ENCODE assay signal across 25 cellular contexts in the genomic region with DNA sequence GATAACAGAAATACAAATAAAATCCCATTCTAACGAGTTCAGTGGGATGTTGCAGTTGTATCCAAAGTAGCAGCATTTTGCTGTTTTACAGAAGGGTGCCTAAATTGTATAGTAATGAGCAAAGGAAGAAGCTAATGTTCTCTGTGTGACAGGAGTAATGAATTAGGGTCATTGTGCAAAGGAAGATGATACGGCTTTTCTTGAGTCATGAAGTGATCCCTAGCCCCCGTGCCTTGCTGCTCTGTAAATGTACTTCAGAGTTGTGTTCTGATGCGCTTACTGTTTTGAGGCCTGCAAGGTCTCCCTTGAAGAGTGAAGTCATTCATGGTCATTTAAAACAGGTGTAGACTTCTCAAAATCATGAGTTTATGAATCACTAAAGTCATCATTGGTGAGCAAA. TPM values are rescaled to one million over a fixed set of nuclear protein-coding genes. Genes with fewer than 3 reads are reported as not detected.
DNase-seq lines count a peak whose midpoint lies in the region; ATAC-seq, FAIRE-seq and TF ChIP-seq lines count a peak whose summit lies in the region.
"Had no signal": no experiment of that assay in that cellular context is flagged by ENCODE, and none has a peak within 500 bp of the region (broad histone marks: within the 10 kb centered on the region; RNA-seq: fewer than 3 reads in every experiment).

No MANE protein-coding gene starts in this region.

- no peak overlapping the region for H2BK120ac ChIP-seq in IMR-90 (ENCODE audit: low read depth, low read length)
- no peak overlapping the region for H2BK120ac ChIP-seq in mesenchymal stem cell (ENCODE audit: low read depth, low read length)

- intact Hi-C loops in IMR-90 (cut with micrococcal nuclease): loop anchor here (5.0 kb wide), 1 partner anchor 337 kb away; no protein-coding TSS in a partner anchor
- intact Hi-C loops in lower leg skin (cut with DNase I; ENCODE audit: low total_unique reads): loop anchor here (5.0 kb wide), 1 partner anchor 177 kb away; the partner anchor contains the start of gene RNF7

- TF ChIP-seq POLR2A in H54 (IDR thresholded peaks at IDR 0.05; ENCODE audit: low read depth, low read length) (no peak), IMR-90 (IDR thresholded peaks at IDR 0.05; ENCODE audit: low read depth, low read length) (no peak), lower leg skin (IDR thresholded peaks at IDR 0.05) (no peak)

- H3K27me3 ChIP-seq in IMR-90 (ENCODE audit: control insufficient read depth, insufficient read depth, low read length): no peaks in the 10 kb centered on the region
- no peaks in the 10 kb centered on the region for H3K27me3 ChIP-seq in mesenchymal stem cell (ENCODE audit: control insufficient read depth in 1 of 2, insufficient read depth in 1 of 2, low read length in 2 of 2)
- H3K27me3 ChIP-seq: BE2C had no signal

- no peak overlapping the region for H2AK9ac ChIP-seq in IMR-90 (replicated peaks; ENCODE audit: low read depth, low read length, poor library complexity)

- TF ChIP-seq RAD21 in IMR-90 (IDR thresholded peaks at IDR 0.05; ENCODE audit: low read length): no peak

- H4K8ac ChIP-seq in IMR-90 (ENCODE audit: low read depth in 2 of 2, low read length in 2 of 2) (no peak overlapping the region; a peak in 1 of 4 replicates), mesenchymal stem cell (ENCODE audit: low read length) (no peak overlapping the region)

- no TSS peak for BruUV-seq in IMR-90 (replicated peaks; lab: Mats Ljungman, UMichigan)

- CTCF ChIA-PET in IMR-90 (lab: Yijun Ruan, JAX): interaction anchor here (0.9 to 1.5 kb wide), 2 partner anchors 16 to 39 kb away, joined by 4 to 5 read pairs; no protein-coding TSS in a partner anchor

- H4K91ac ChIP-seq in IMR-90 (ENCODE audit: insufficient read depth, low read depth, low read length): no peak overlapping the region
- no peak overlapping the region for H4K91ac ChIP-seq in mesenchymal stem cell (ENCODE audit: low read length)

- no peak overlapping the region for H2BK12ac ChIP-seq in mesenchymal stem cell (ENCODE audit: low read length in 2 of 2)

- no peak overlapping the region for H3K27ac ChIP-seq in IMR-90 (ENCODE audit: insufficient read depth, low read length)
- no peak overlapping the region for H3K27ac ChIP-seq in mesenchymal stem cell (ENCODE audit: low read length, poor library complexity, severe bottlenecking)
- H3K27ac ChIP-seq: HL-60 had no signal

- H3K4me1 ChIP-seq in IMR-90 (ENCODE audit: control insufficient read depth, insufficient read depth, low read length) (peaks cover 2% of the 10 kb centered on the region), mesenchymal stem cell (ENCODE audit: control insufficient read depth, insufficient read depth, low read depth, low read length) (no peaks in the 10 kb centered on the region)
- H3K4me1 ChIP-seq: BE2C, Caco-2 had no signal

- DNase-seq in H54 (ENCODE audit: insufficient read length, low spot score) (no peak), IMR-90 (peak; percentile 23), fibroblast of mammary gland (ENCODE audit: low read depth) (peak; percentile 34), mesenchymal stem cell (peak; percentile 13), lower leg skin (ENCODE audit: low spot score in 2 of 2) (no peak), GM20000 (ENCODE audit: low spot score) (no peak)
- DNase-seq: ACHN; BE2C; C1 segment of cervical spinal cord; Caco-2; CD4-positive, CD25-positive, alpha-beta regulatory T cell; CD8-positive, alpha-beta memory T cell; H7; HFFc6; KBM-7 had no signal

- H3K4me2 ChIP-seq in IMR-90 (ENCODE audit: low read depth, low read length) (no peak overlapping the region), mesenchymal stem cell (ENCODE audit: low read length, poor library complexity, severe bottlenecking) (no peak overlapping the region)
- H3K4me2 ChIP-seq: GM23338 had no signal

- POLR2A ChIA-PET in IMR-90 (lab: Charles Lee; ENCODE audit: unreplicated experiment): no interaction called here

- H2BK20ac ChIP-seq in IMR-90 (ENCODE audit: low read depth, low read length): no peak overlapping the region

- no peak for TF ChIP-seq CTCF in IMR-90 (conservative IDR thresholded peaks at IDR 0.05; ENCODE audit: low read depth, low read length)
- TF ChIP-seq CTCF in fibroblast of mammary gland (conservative IDR thresholded peaks at IDR 0.05; ENCODE audit: control insufficient read depth, insufficient read depth, low read depth, low read length): no peak
- no peak for TF ChIP-seq CTCF in lower leg skin (IDR thresholded peaks at IDR 0.05)
- TF ChIP-seq CTCF in GM20000 (IDR thresholded peaks at IDR 0.05; ENCODE audit: extremely low read depth, missing control alignments): no peak

- H3K79me1 ChIP-seq in IMR-90 (ENCODE audit: low read depth in 1 of 2, low read length in 2 of 2) (peaks cover 6 to 18% of the 10 kb centered on the region in 2 experiments), mesenchymal stem cell (replicated peaks; ENCODE audit: low read length, poor library complexity, severe bottlenecking) (peaks cover 16% of the 10 kb centered on the region)

- ATAC-seq in IMR-90 (ENCODE audit: low read depth) (peak; percentile 15; the same call in 1 of the 2 replicates), HG03442 (IDR thresholded peaks at IDR 0.05; ENCODE audit: unreplicated experiment) (no peak), HG03432 (IDR thresholded peaks at IDR 0.05; ENCODE audit: unreplicated experiment) (no peak)
- ATAC-seq: GM23338, HCT116 had no signal

- FAIRE-seq in H54 (lab: Jason Lieb, UNC): peak; percentile 15
- FAIRE-seq: A204.1, D721Med, G401.6, GM12891, GM19239 had no signal

- H3K4me3 ChIP-seq in IMR-90 (ENCODE audit: insufficient read depth, low read depth, low read length): no peak overlapping the region
- no peak overlapping the region for H3K4me3 ChIP-seq in fibroblast of mammary gland (ENCODE audit: control insufficient read depth, low read depth, low read length)
- H3K4me3 ChIP-seq in mesenchymal stem cell (ENCODE audit: insufficient read depth in 1 of 2, low read depth in 1 of 2, low read length in 2 of 2): no peak overlapping the region
- H3K4me3 ChIP-seq in lower leg skin (ENCODE audit: low read depth, poor library complexity, severe bottlenecking): no peak overlapping the region
- H3K4me3 ChIP-seq: GM23338 had no signal

- H2BK5ac ChIP-seq in IMR-90 (ENCODE audit: low read depth, low read length, poor library complexity, severe bottlenecking): peak overlapping the region; percentile 20
- no peak overlapping the region for H2BK5ac ChIP-seq in mesenchymal stem cell (ENCODE audit: low read depth, low read length, poor library complexity, severe bottlenecking)

- H3K4ac ChIP-seq in IMR-90 (ENCODE audit: low read depth, low read length) (no peak overlapping the region), mesenchymal stem cell (ENCODE audit: low read depth in 1 of 2, low read length in 2 of 2) (no peak overlapping the region)

- H3K36me3 ChIP-seq in IMR-90 (ENCODE audit: control insufficient read depth, insufficient read depth, low read length): peaks cover 15% of the 10 kb centered on the region
- peaks cover 22 to 73% of the 10 kb centered on the region in 2 experiments for H3K36me3 ChIP-seq in mesenchymal stem cell (ENCODE audit: control insufficient read depth in 1 of 2, insufficient read depth in 2 of 2, low read depth in 1 of 2, low read length in 2 of 2)

- 0 out of 2 replicates have a peak overlapping the region, but pooled peaks have one; percentile 16 for H3K23ac ChIP-seq in IMR-90 (ENCODE audit: low read depth, low read length)
- H3K23ac ChIP-seq in mesenchymal stem cell (ENCODE audit: low read length in 2 of 2): no peak overlapping the region

- 81% methylated on average over 2 of the region's 4 CpGs; no CpG with 5 or more reads in 1 of the 2 experiments for WGBS in IMR-90 (ENCODE audit: extremely low coverage in 2 of 2, insufficient read length in 1 of 2), 2 experiments
- 76% methylated on average over 4 of the region's 4 CpGs for WGBS in mesenchymal stem cell
- 85 to 87% methylated on average over 4 of the region's 4 CpGs for WGBS in lower leg skin, 2 donors

- H2BK15ac ChIP-seq in IMR-90 (ENCODE audit: low read depth, low read length) (no peak overlapping the region), mesenchymal stem cell (ENCODE audit: low read depth, poor library complexity, severe bottlenecking) (no peak overlapping the region)

- H3K14ac ChIP-seq in IMR-90 (replicated peaks; ENCODE audit: low read depth, low read length): no peak overlapping the region
- no peak overlapping the region for H3K14ac ChIP-seq in mesenchymal stem cell (ENCODE audit: low read length in 2 of 2)

- peaks cover 5% of the 10 kb centered on the region; the same call in 1 of the 2 replicates for H3K9me1 ChIP-seq in IMR-90 (ENCODE audit: insufficient read depth, low read length)

- H4K20me1 ChIP-seq in IMR-90 (ENCODE audit: insufficient read depth, low read length): no peaks in the 10 kb centered on the region; the same call in 1 of the 2 replicates

- no peak overlapping the region for H2AK5ac ChIP-seq in IMR-90 (ENCODE audit: low read depth, low read length)
- no peak overlapping the region for H2AK5ac ChIP-seq in mesenchymal stem cell (ENCODE audit: low read length, severe bottlenecking)

- no peak overlapping the region for H4K5ac ChIP-seq in IMR-90 (ENCODE audit: low read depth, low read length)

- H2AFZ ChIP-seq in IMR-90 (replicated peaks; ENCODE audit: low read length, poor library complexity) (no peak overlapping the region), mesenchymal stem cell (ENCODE audit: low read depth, low read length) (no peak overlapping the region)
- H2AFZ ChIP-seq: GM23338 had no signal

- dilution Hi-C loops in IMR-90 (cut with HindIII; ENCODE audit: low sequenced_read_pairs, unreplicated experiment): no loop called here

- H3K9ac ChIP-seq in IMR-90 (ENCODE audit: low read depth, low read length) (no peak overlapping the region), mesenchymal stem cell (ENCODE audit: low read length) (peak overlapping the region; percentile 31)

- in situ Hi-C loops in IMR-90 (cut with MboI; ENCODE audit: low sequenced_read_pairs): loop anchor here (10.0 kb wide), 1 partner anchor 320 kb away; no protein-coding TSS in a partner anchor

- no peak overlapping the region for H3K18ac ChIP-seq in IMR-90 (ENCODE audit: low read depth, low read length)
- no peak overlapping the region for H3K18ac ChIP-seq in mesenchymal stem cell (ENCODE audit: low read depth in 1 of 2, low read length in 2 of 2)

- H3K9me3 ChIP-seq in IMR-90 (ENCODE audit: control insufficient read depth, insufficient read depth, low read length): no peaks in the 10 kb centered on the region
- H3K9me3 ChIP-seq in mesenchymal stem cell (ENCODE audit: control insufficient read depth, low read length): no peaks in the 10 kb centered on the region
- H3K9me3 ChIP-seq: BE2C, Caco-2 had no signal

- H3K56ac ChIP-seq in IMR-90 (ENCODE audit: extremely low read depth, insufficient read depth, low read length): no peak overlapping the region

TF ChIP-seq in IMR-90, 13 proteins besides CTCF, POLR2A, EP300 and RAD21 (continues in another document):
- TF ChIP-seq SMC3 (IDR thresholded peaks at IDR 0.05; ENCODE audit: low read depth, low read length) (no peak), BHLHE40 (IDR thresholded peaks at IDR 0.05; ENCODE audit: low read depth, low read length) (no peak)

RNA-seq across cellular contexts. Expression of gene ATP1B3, which starts 37.9 kb away (rescaled TPM):
- total RNA-seq in IMR-90 (2012; rRNA removed): 64.3 and 111 TPM in 2 replicates
- 98.2 and 126 TPM in 2 replicates for polyA plus RNA-seq in IMR-90 (2012; rRNA removed)
- polyA plus RNA-seq in IMR-90 (2012; cell fraction: cytosol; rRNA removed): 29.3 and 75.6 TPM in 2 replicates
- polyA plus RNA-seq in IMR-90 (2012; cell fraction: nucleus; rRNA removed; ENCODE audit: low replicate concordance): 11.5 and 107 TPM in 2 replicates
- 207 TPM for polyA plus RNA-seq in mesenchymal stem cell (2013, experiment 1 of 2)
- 218 TPM for polyA plus RNA-seq in mesenchymal stem cell (2013, experiment 2 of 2)
- 100 to 1,000 TPM; 120 to 161 (median 140) TPM for total RNA-seq in lower leg skin

Comparison
In these comparisons a context has a peak if more than half of its experiments do, and no peak if none do; other contexts are left out.
1. DNase-seq: peak in IMR-90 (single experiment), fibroblast of mammary gland (single experiment) and mesenchymal stem cell (single experiment); none in H54 (single experiment), lower leg skin (0 of 2) and GM20000 (single experiment).